Comparison of ENCODE assay signal across 8 cellular contexts in the genomic region with DNA sequence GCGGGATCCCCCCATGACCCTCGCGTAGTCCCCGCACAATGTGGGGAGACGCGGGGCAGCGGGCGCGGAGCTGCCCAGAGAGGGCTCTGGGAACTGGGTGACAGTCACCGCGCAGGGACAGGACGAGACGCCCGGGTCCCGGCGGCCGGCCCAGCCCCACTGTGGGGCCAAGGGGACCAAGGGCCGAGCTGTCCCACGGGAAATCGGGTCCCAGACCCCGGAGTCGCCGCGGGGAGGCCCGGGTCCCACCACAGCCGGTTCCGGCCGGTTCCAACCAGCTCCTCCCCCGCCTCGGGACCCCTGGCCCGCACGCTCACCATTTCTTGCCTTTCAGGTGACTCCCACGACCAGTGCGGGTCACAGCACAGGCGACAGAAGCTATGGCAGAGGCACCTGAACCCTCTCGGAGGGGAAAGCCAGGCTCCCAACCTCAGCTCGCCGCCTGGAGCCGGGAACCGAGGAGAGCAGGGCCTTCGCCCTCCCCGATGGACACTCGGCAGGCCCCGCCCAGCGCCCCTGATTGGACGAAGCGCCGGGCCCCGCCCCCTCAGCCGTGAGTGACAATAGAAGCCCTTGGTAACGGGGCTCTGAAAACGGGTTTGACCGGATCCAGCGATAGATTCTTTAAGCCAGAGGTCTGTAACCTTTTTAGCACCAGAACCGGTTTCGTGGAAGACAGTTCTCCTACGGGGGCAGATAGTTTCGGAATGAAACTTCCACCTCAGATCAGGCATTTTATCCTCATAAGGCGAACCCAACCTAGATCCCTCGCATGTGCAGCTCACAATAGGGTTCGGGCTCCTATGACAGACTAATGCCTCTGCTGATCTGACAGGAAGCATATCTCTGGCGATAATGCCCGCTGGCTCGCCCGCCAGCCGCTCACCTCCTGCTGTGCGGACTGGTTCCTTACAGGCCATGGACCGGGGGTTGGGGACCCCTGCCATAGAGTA. TPM values are rescaled to one million over a fixed set of nuclear protein-coding genes. Genes with fewer than 3 reads are reported as not detected.
DNase-seq lines count a peak whose midpoint lies in the region; ATAC-seq and TF ChIP-seq lines count a peak whose summit lies in the region.

Gene ZNF433 (minus strand): TSS at position 460 of the 953 bp plus-strand sequence. CDS start 140 bp downstream, at position 320.

- H3K36me3 Mint-ChIP-seq in naive B cell = no peaks in the 10 kb centered on the region
- H3K36me3 Mint-ChIP-seq in stimulated activated effector memory CD8-positive, alpha-beta T cell treated with anti-CD3 and anti-CD28 coated beads, Interleukin-12 subunit alpha, Interleukin-12 subunit beta, amount 100 ng/mL, for 72 hours = no peaks in the 10 kb centered on the region

- CTCF ChIA-PET in AG04449 (lab: Yijun Ruan, JAX) = interaction anchor here (0.6 to 5.9 kb wide), 10 partner anchors 10 to 637 kb away, joined by 3 to 33 read pairs (median 4); partner anchors contain the start of gene ZNF20

- POLR2A ChIA-PET in AG04449 (lab: Yijun Ruan, JAX) = interaction anchor here (0.6 to 1.6 kb wide), 5 partner anchors 17 to 396 kb away, joined by 3 to 9 read pairs (median 5); partner anchors contain the start of genes ZNF20 and ZNF878

- TF ChIP-seq POLR2A in GM18951 (IDR thresholded peaks at IDR 0.05; ENCODE audit: extremely low read depth, insufficient read depth, insufficient read length) = peak; percentile 72

- H3K4me3 Mint-ChIP-seq in naive B cell = peak within 1 kb of the TSS; percentile 86 to 97 (median 92)
- H3K4me3 Mint-ChIP-seq in stimulated activated effector memory CD8-positive, alpha-beta T cell treated with anti-CD3 and anti-CD28 coated beads, Interleukin-12 subunit alpha, Interleukin-12 subunit beta, amount 100 ng/mL, for 72 hours = peak within 1 kb of the TSS; percentile 45

- TF ChIP-seq CTCF in AG04449 (IDR thresholded peaks at IDR 0.05; ENCODE audit: insufficient read depth, low read length, missing control alignments) = no peak

- peaks cover 6 to 21% (median 16%) of the 10 kb centered on the region in 3 donors for H3K4me1 Mint-ChIP-seq in naive B cell
- no peaks in the 10 kb centered on the region for H3K4me1 Mint-ChIP-seq in stimulated activated effector memory CD8-positive, alpha-beta T cell treated with anti-CD3 and anti-CD28 coated beads, Interleukin-12 subunit alpha, Interleukin-12 subunit beta, amount 100 ng/mL, for 72 hours

- H3K9me3 Mint-ChIP-seq in naive B cell = no peaks in the 10 kb centered on the region
- H3K9me3 Mint-ChIP-seq in stimulated activated effector memory CD8-positive, alpha-beta T cell treated with anti-CD3 and anti-CD28 coated beads, Interleukin-12 subunit alpha, Interleukin-12 subunit beta, amount 100 ng/mL, for 72 hours = no peaks in the 10 kb centered on the region

- H3K27me3 Mint-ChIP-seq in naive B cell = no peaks in the 10 kb centered on the region

- peak within 1 kb of the TSS; percentile 79 to 93 (median 89) for H3K27ac Mint-ChIP-seq in naive B cell
- H3K27ac Mint-ChIP-seq in stimulated activated effector memory CD8-positive, alpha-beta T cell treated with anti-CD3 and anti-CD28 coated beads, Interleukin-12 subunit alpha, Interleukin-12 subunit beta, amount 100 ng/mL, for 72 hours = no peak within 1 kb of the TSS

- in situ Hi-C loops in GM18951 (cut with MboI; ENCODE audit: low sequenced_read_pairs, unreplicated experiment) = no loop called here

- ATAC-seq in HG03558 (IDR thresholded peaks at IDR 0.05; ENCODE audit: extremely low read depth, unreplicated experiment) = peak; percentile 56
- ATAC-seq in naive B cell (ENCODE audit: low read depth in 2 of 2) = peak; percentile 93
- ATAC-seq in stimulated activated effector memory CD8-positive, alpha-beta T cell treated with anti-CD3 and anti-CD28 coated beads, Interleukin-12 subunit alpha, Interleukin-12 subunit beta, amount 100 ng/mL, for 72 hours = peak; percentile 72

- peak within 1 kb of the TSS; percentile 96 for H3K4me3 ChIP-seq in AG04449 (ENCODE audit: low read depth, low read length)

- peak; percentile 19 for DNase-seq in AG04449 (ENCODE audit: low read depth, low spot score)
- DNase-seq in RPMI7951 (ENCODE audit: low read depth) = peak; percentile 88
- DNase-seq in activated effector memory CD4-positive, alpha-beta T cell treated with anti-CD3 and anti-CD28 coated beads, Interleukin-2, amount 50 U/mL, for 16 hours = peak; percentile 88
- peak; percentile 77 for DNase-seq in fibroblast of peridontal ligament (ENCODE audit: extremely low read depth)
- DNase-seq in naive B cell = peak; percentile 72
- peak in 1 of 2 donors; percentile 70 for DNase-seq in stimulated activated effector memory CD8-positive, alpha-beta T cell treated with anti-CD3 and anti-CD28 coated beads, Interleukin-12 subunit alpha, Interleukin-12 subunit beta, amount 100 ng/mL, for 72 hours (ENCODE audit: low spot score in 2 of 2)

RNA-seq across cellular contexts. Expression of gene ZNF433, which starts in this region (rescaled TPM):
- total RNA-seq in RPMI7951 (2014; rRNA removed; shearing (Covaris generic)) = 3.5 and 6.7 TPM in 2 replicates
- 10 to 100 TPM in 1 of 6 donors, 1 to 10 TPM in 5; 2.2 to 11.0 (median 5.0) TPM for polyA plus RNA-seq in naive B cell (ENCODE audit: low read depth in 6 of 6)
